ENCODE assay signal across 15 cellular contexts in genomic region chr7:21364838-21365267, GRCh38.
A peak's percentile ranks its signal among the peaks of the same experiment; 100 is the strongest.
DNase-seq lines count a peak whose midpoint lies in the region; ATAC-seq and TF ChIP-seq lines count a peak whose summit lies in the region.
"Had no signal": no experiment of that assay in that cellular context is flagged by ENCODE, and none has a peak within 500 bp of the region (broad histone marks: within the 10 kb centered on the region; RNA-seq: fewer than 3 reads in every experiment).

No MANE protein-coding gene starts in this region.

- no peak overlapping the region for H3K27ac ChIP-seq in foreskin keratinocyte
- H3K27ac ChIP-seq: HL-60, left ventricle myocardium inferior, prostate gland had no signal

- peaks cover 57% of the 10 kb centered on the region for H3K4me1 Mint-ChIP-seq in activated T-cell treated with anti-CD3 and anti-CD28 coated beads, Interleukin-2, amount 50 U/mL, for 72 hours (ENCODE audit: low read depth)
- H3K4me1 Mint-ChIP-seq in mesothelial cell of epicardium, result peaks cover 14% of the 10 kb centered on the region
- H3K4me1 Mint-ChIP-seq in osteocyte (ENCODE audit: unreplicated experiment), result no peaks in the 10 kb centered on the region

- peaks cover 0 to 3% of the 10 kb centered on the region in 2 donors for H3K36me3 Mint-ChIP-seq in activated T-cell treated with anti-CD3 and anti-CD28 coated beads, Interleukin-2, amount 50 U/mL, for 72 hours (ENCODE audit: insufficient read depth in 2 of 2)
- H3K36me3 Mint-ChIP-seq in mesothelial cell of epicardium (no peaks in the 10 kb centered on the region), osteocyte (ENCODE audit: unreplicated experiment) (no peaks in the 10 kb centered on the region)

- H3K27ac Mint-ChIP-seq in activated T-cell treated with anti-CD3 and anti-CD28 coated beads, Interleukin-2, amount 50 U/mL, for 72 hours, result peak overlapping the region; percentile 94
- H3K27ac Mint-ChIP-seq in mesothelial cell of epicardium, result no peak overlapping the region
- no peak overlapping the region for H3K27ac Mint-ChIP-seq in osteocyte (ENCODE audit: unreplicated experiment)

- H3K9me3 Mint-ChIP-seq in activated T-cell treated with anti-CD3 and anti-CD28 coated beads, Interleukin-2, amount 50 U/mL, for 72 hours, result peaks cover 0 to 3% of the 10 kb centered on the region in 2 donors
- H3K9me3 Mint-ChIP-seq in mesothelial cell of epicardium (peaks cover 7% of the 10 kb centered on the region), osteocyte (ENCODE audit: unreplicated experiment) (peaks cover 7% of the 10 kb centered on the region)

- H3K27me3 Mint-ChIP-seq in activated T-cell treated with anti-CD3 and anti-CD28 coated beads, Interleukin-2, amount 50 U/mL, for 72 hours (ENCODE audit: low read depth), result no peaks in the 10 kb centered on the region
- H3K27me3 Mint-ChIP-seq in mesothelial cell of epicardium (ENCODE audit: low read depth) (no peaks in the 10 kb centered on the region), osteocyte (ENCODE audit: unreplicated experiment) (no peaks in the 10 kb centered on the region)

- peak overlapping the region; percentile 29 to 76 for H3K4me3 Mint-ChIP-seq in activated T-cell treated with anti-CD3 and anti-CD28 coated beads, Interleukin-2, amount 50 U/mL, for 72 hours
- H3K4me3 Mint-ChIP-seq in mesothelial cell of epicardium (no peak overlapping the region), osteocyte (ENCODE audit: unreplicated experiment) (no peak overlapping the region)

- TF ChIP-seq CTCF in foreskin keratinocyte (conservative IDR thresholded peaks at IDR 0.05) (no peak), mesothelial cell of epicardium (IDR thresholded peaks at IDR 0.05; ENCODE audit: unreplicated experiment) (no peak), osteocyte (IDR thresholded peaks at IDR 0.05) (no peak)

- H3K27me3 ChIP-seq in foreskin keratinocyte, result no peaks in the 10 kb centered on the region

- peak; percentile 86 to 91 for ATAC-seq in activated T-cell treated with anti-CD3 and anti-CD28 coated beads, Interleukin-2, amount 50 U/mL, for 72 hours (replicated peaks in 1 of 2)
- ATAC-seq in GM21723 (IDR thresholded peaks at IDR 0.05; ENCODE audit: unreplicated experiment) (peak; percentile 84), HG03439 (IDR thresholded peaks at IDR 0.05; ENCODE audit: unreplicated experiment) (peak; percentile 81), foreskin keratinocyte (peak; percentile 50)

- DNase-seq in activated T-cell treated with anti-CD3 and anti-CD28 coated beads, Interleukin-2, amount 50 U/mL, for 72 hours, result no peak
- DNase-seq in activated T-cell treated with anti-CD3 and anti-CD28 coated beads, Interleukin-2, amount 50 U/mL, for 1 hour, result no peak
- DNase-seq in foreskin keratinocyte, result peak; percentile 63 to 77
- DNase-seq in mesothelial cell of epicardium (ENCODE audit: low spot score in 2 of 2, unreplicated experiment in 2 of 2), result no peak
- no peak for DNase-seq in osteocyte (ENCODE audit: extremely low spot score, unreplicated experiment)
- no peak for DNase-seq in stimulated activated naive CD4-positive, alpha-beta T cell treated with Interleukin-2 at 50 U/mL for 16 hours (lab: John Stamatoyannopoulos, UW)
- DNase-seq: activated CD4-positive, alpha-beta T cell treated with anti-CD3 and anti-CD28 coated beads, Interleukin-2, amount 50 U/mL, for 4 hours; GDM1; left ventricle myocardium inferior; NCI-H2029 treated with DMSO at 0.1 percent for 48 hours; SIG-M5 had no signal

- no peaks in the 10 kb centered on the region for H3K4me1 ChIP-seq in foreskin keratinocyte
- H3K4me1 ChIP-seq: left ventricle myocardium inferior had no signal

Comparison
In these comparisons a context has a peak if more than half of its experiments do, and no peak if none do; other contexts are left out.
1. DNase-seq: peak in foreskin keratinocyte (2 of 2); none in activated T-cell treated with anti-CD3 and anti-CD28 coated beads, Interleukin-2, amount 50 U/mL, for 72 hours (0 of 2), activated T-cell treated with anti-CD3 and anti-CD28 coated beads, Interleukin-2, amount 50 U/mL, for 1 hour (single experiment), mesothelial cell of epicardium (0 of 2), osteocyte (single experiment) and stimulated activated naive CD4-positive, alpha-beta T cell treated with Interleukin-2 at 50 U/mL for 16 hours (single experiment).
2. H3K4me3 Mint-ChIP-seq: peak in activated T-cell treated with anti-CD3 and anti-CD28 coated beads, Interleukin-2, amount 50 U/mL, for 72 hours (2 of 2); none in mesothelial cell of epicardium (single experiment) and osteocyte (single experiment).
3. Peak in every context shown above with its lines, with median percentiles within 50 percentile points of each other: ATAC-seq.